Comparison of ENCODE assay signal across 8 cellular contexts in genomic region chr18:49491534-49491856, GRCh38. TPM values are rescaled to one million over a fixed set of nuclear protein-coding genes. Genes with fewer than 3 reads are reported as not detected.
DNase-seq lines count a peak whose midpoint lies in the region; ATAC-seq and TF ChIP-seq lines count a peak whose summit lies in the region.

No MANE protein-coding gene starts in this region.

- H3K9me3 ChIP-seq in heart right ventricle, result no peaks in the 10 kb centered on the region
- no peaks in the 10 kb centered on the region for H3K9me3 ChIP-seq in aorta (ENCODE audit: control insufficient read depth, low read length)

- intact Hi-C loops in heart right ventricle (cut with DNase I) (no loop called here), Right ventricle myocardium superior (cut with DNase I) (no loop called here), aorta (cut with DNase I) (loop anchor here in 1 of 2 donors (10.0 kb wide), 1 partner anchor 793 kb away; the partner anchor contains the start of genes CXXC1 and MBD1)

- no peak for ATAC-seq in heart right ventricle
- no peak for ATAC-seq in Right ventricle myocardium superior (ENCODE audit: poor library complexity)
- ATAC-seq in aorta (ENCODE audit: low FRiP score), result no peak
- no peak for ATAC-seq in GM21447 (IDR thresholded peaks at IDR 0.05; ENCODE audit: unreplicated experiment)
- no peak for ATAC-seq in GM21423 (IDR thresholded peaks at IDR 0.05; ENCODE audit: unreplicated experiment)

- H3K27ac ChIP-seq in heart right ventricle (peak overlapping the region in 9 of 10 donors; percentile 82 to 93 (median 89)), brain microvascular endothelial cell (peak overlapping the region; percentile 88), aorta (ENCODE audit: low read depth in 1 of 2, low read length in 2 of 2) (peak overlapping the region in 1 of 2 donors; percentile 62)

- H3K4me1 ChIP-seq in heart right ventricle (peaks cover 0 to 44% (median 21%) of the 10 kb centered on the region in 9 donors), aorta (ENCODE audit: control insufficient read depth in 1 of 2, insufficient read depth in 2 of 2, low read length in 2 of 2) (no peaks in the 10 kb centered on the region)

- in situ Hi-C loops in brain microvascular endothelial cell (cut with HindIII; ENCODE audit: low pct_ligation_motif_present, low sequenced_read_pairs), result no loop called here

- H3K27me3 ChIP-seq in heart right ventricle (no peaks in the 10 kb centered on the region), brain microvascular endothelial cell (replicated peaks) (no peaks in the 10 kb centered on the region), aorta (ENCODE audit: control insufficient read depth in 1 of 2, insufficient read depth in 2 of 2, low read length in 1 of 2) (no peaks in the 10 kb centered on the region)

- 17 to 23% methylated on average over 7 of the region's 7 CpGs for WGBS in heart right ventricle, 2 donors
- 27 to 28% methylated on average over 7 of the region's 7 CpGs for WGBS in aorta, 2 donors

- H3K36me3 ChIP-seq in heart right ventricle (peaks cover 0 to 41% (median 28%) of the 10 kb centered on the region in 9 donors), brain microvascular endothelial cell (replicated peaks) (peaks cover 38% of the 10 kb centered on the region), aorta (ENCODE audit: control insufficient read depth in 1 of 2, insufficient read depth in 2 of 2, low read length in 1 of 2) (peaks cover 0 to 2% of the 10 kb centered on the region in 2 donors)

- DNase-seq in heart right ventricle (no peak), Right ventricle myocardium superior (no peak), brain microvascular endothelial cell (no peak), midbrain (lab: John Stamatoyannopoulos, UW) (peak; percentile 5), aorta (no peak), UCSD-AML1 (lab: John Stamatoyannopoulos, UW; ENCODE audit: unreplicated experiment) (no peak)

- TF ChIP-seq CTCF in heart right ventricle (IDR thresholded peaks at IDR 0.05), result no peak
- TF ChIP-seq CTCF in brain microvascular endothelial cell (IDR thresholded peaks at IDR 0.05; ENCODE audit: low read depth, low read length, missing control alignments), result no peak

- peak overlapping the region; percentile 65 to 99 (median 84) for H3K4me3 ChIP-seq in heart right ventricle
- peak overlapping the region; percentile 70 for H3K4me3 ChIP-seq in brain microvascular endothelial cell (ENCODE audit: low read depth, low read length)
- H3K4me3 ChIP-seq in aorta (ENCODE audit: low read length in 2 of 2), result peak overlapping the region; percentile 40 to 79

RNA-seq across cellular contexts. Expression of gene RPL17, which starts 0.8 kb away (rescaled TPM):
- total RNA-seq in heart right ventricle (100 to 1,000 TPM; 567 to 923 (median 663) TPM), Right ventricle myocardium superior (716 TPM), aorta (1,000 to 10,000 TPM; 1,134 to 1,294 TPM)
- polyA plus RNA-seq in heart right ventricle (1,000 to 10,000 TPM; 1,284 to 2,752 TPM), aorta (1,000 to 10,000 TPM; 2,383 to 5,051 TPM)

RNA-seq across cellular contexts. Expression of gene C18orf32, which starts 4.5 kb away (rescaled TPM):
- total RNA-seq in heart right ventricle (10 to 100 TPM; 25.1 to 56.3 (median 41.2) TPM), Right ventricle myocardium superior (40.2 TPM), aorta (10 to 100 TPM; 37.9 to 44.2 TPM)
- polyA plus RNA-seq in heart right ventricle (10 to 100 TPM; 63.0 to 68.3 TPM), aorta (10 to 100 TPM; 45.3 to 53.3 TPM)

RNA-seq across cellular contexts. Expression of gene DYM, which starts 31.1 kb away (rescaled TPM):
- 10 to 100 TPM; 45.2 to 66.7 (median 56.5) TPM for total RNA-seq in heart right ventricle
- polyA plus RNA-seq in heart right ventricle, result 10 to 100 TPM; 12.3 to 21.2 TPM
- 45.0 TPM for total RNA-seq in Right ventricle myocardium superior
- total RNA-seq in aorta, result 10 to 100 TPM; 81.5 to 83.3 TPM
- 10 to 100 TPM; 14.1 to 16.6 TPM for polyA plus RNA-seq in aorta
